Comparison of ENCODE assay signal across 33 cellular contexts in genomic region chr16:52296070-52296469, GRCh38.
"Had no signal": no experiment of that assay in that cellular context is flagged by ENCODE, and none has a peak within 500 bp of the region (broad histone marks: within the 10 kb centered on the region; RNA-seq: fewer than 3 reads in every experiment).

No MANE protein-coding gene starts in this region.

- H3K4me1 Mint-ChIP-seq: activated CD4-positive, alpha-beta memory T cell treated with anti-CD3 and anti-CD28 coated beads, Interleukin-2, amount 10 ng/mL, durations not matched to agents 7 days and 5 days; activated CD4-positive, alpha-beta T cell treated with anti-CD3 and anti-CD28 coated beads, Interleukin-2, amount 10 ng/mL, durations not matched to agents 7 days and 5 days; activated naive CD4-positive, alpha-beta T cell treated with anti-CD3 and anti-CD28 coated beads, Interleukin-2, amount 10 ng/mL, durations not matched to agents 7 days and 5 days; activated naive CD8-positive, alpha-beta T cell treated with anti-CD3 and anti-CD28 coated beads, Interleukin-2, amount 10 ng/mL, durations not matched to agents 7 days and 5 days; central memory CD8-positive, alpha-beta T cell; endodermal cell; T-helper 17 cell had no signal

- H3K4me3 Mint-ChIP-seq: activated CD4-positive, alpha-beta memory T cell treated with anti-CD3 and anti-CD28 coated beads, Interleukin-2, amount 10 ng/mL, durations not matched to agents 7 days and 5 days; activated CD4-positive, alpha-beta T cell treated with anti-CD3 and anti-CD28 coated beads, Interleukin-2, amount 10 ng/mL, durations not matched to agents 7 days and 5 days; activated naive CD4-positive, alpha-beta T cell treated with anti-CD3 and anti-CD28 coated beads, Interleukin-2, amount 10 ng/mL, durations not matched to agents 7 days and 5 days; activated naive CD8-positive, alpha-beta T cell treated with anti-CD3 and anti-CD28 coated beads, Interleukin-2, amount 10 ng/mL, durations not matched to agents 7 days and 5 days; activated T-cell treated with anti-CD3 and anti-CD28 coated beads, Interleukin-2, amount 50 U/mL, for 24 hours; activated T-cell treated with anti-CD3 and anti-CD28 coated beads, Interleukin-2, amount 50 U/mL, for 72 hours; brain; central memory CD8-positive, alpha-beta T cell; dendritic cell treated with granulocyte-macrophage colony-stimulating factor and Interleukin-4, amounts not matched to agents 40 ng/mL and 50 ng/mL, for 4 days; endodermal cell; T-helper 17 cell; T-helper 2 cell treated with Interferon-gamma antibody and Interleukin-4, amounts not matched to agents 5 μg/mL and 100 μg/mL, for 36 hours; WTC11 had no signal

- H3K9me3 Mint-ChIP-seq: activated naive CD8-positive, alpha-beta T cell treated with anti-CD3 and anti-CD28 coated beads, Interleukin-2, amount 10 ng/mL, durations not matched to agents 7 days and 5 days; dendritic cell treated with granulocyte-macrophage colony-stimulating factor and Interleukin-4, amounts not matched to agents 40 ng/mL and 50 ng/mL, for 4 days had no signal

- H3K27me3 Mint-ChIP-seq: activated CD4-positive, alpha-beta memory T cell treated with anti-CD3 and anti-CD28 coated beads, Interleukin-2, amount 10 ng/mL, durations not matched to agents 7 days and 5 days; activated CD4-positive, alpha-beta T cell treated with anti-CD3 and anti-CD28 coated beads, Interleukin-2, amount 10 ng/mL, durations not matched to agents 7 days and 5 days; activated naive CD4-positive, alpha-beta T cell treated with anti-CD3 and anti-CD28 coated beads, Interleukin-2, amount 10 ng/mL, durations not matched to agents 7 days and 5 days; activated naive CD8-positive, alpha-beta T cell treated with anti-CD3 and anti-CD28 coated beads, Interleukin-2, amount 10 ng/mL, durations not matched to agents 7 days and 5 days; activated T-cell treated with anti-CD3 and anti-CD28 coated beads, Interleukin-2, amount 50 U/mL, for 24 hours; central memory CD8-positive, alpha-beta T cell; dendritic cell treated with granulocyte-macrophage colony-stimulating factor and Interleukin-4, amounts not matched to agents 40 ng/mL and 50 ng/mL, for 4 days; T-helper 17 cell had no signal

- H3K27ac Mint-ChIP-seq: activated CD4-positive, alpha-beta memory T cell treated with anti-CD3 and anti-CD28 coated beads, Interleukin-2, amount 10 ng/mL, durations not matched to agents 7 days and 5 days; activated CD4-positive, alpha-beta T cell treated with anti-CD3 and anti-CD28 coated beads, Interleukin-2, amount 10 ng/mL, durations not matched to agents 7 days and 5 days; activated naive CD4-positive, alpha-beta T cell treated with anti-CD3 and anti-CD28 coated beads, Interleukin-2, amount 10 ng/mL, durations not matched to agents 7 days and 5 days; activated naive CD4-positive, alpha-beta T cell treated with anti-CD3 and anti-CD28 coated beads, Interleukin-2, amount 50 U/mL, for 72 hours; activated naive CD8-positive, alpha-beta T cell treated with anti-CD3 and anti-CD28 coated beads, Interleukin-2, amount 10 ng/mL, durations not matched to agents 7 days and 5 days; activated T-cell treated with anti-CD3 and anti-CD28 coated beads, Interleukin-2, amount 50 U/mL, for 24 hours; activated T-cell treated with anti-CD3 and anti-CD28 coated beads, Interleukin-2, amount 50 U/mL, for 72 hours; brain; dendritic cell treated with granulocyte-macrophage colony-stimulating factor and Interleukin-4, amounts not matched to agents 40 ng/mL and 50 ng/mL, for 4 days; endodermal cell; T-helper 17 cell; T-helper 2 cell treated with Interferon-gamma antibody and Interleukin-4, amounts not matched to agents 5 μg/mL and 100 μg/mL, for 36 hours; WTC11 had no signal

- H3K27ac ChIP-seq: ascending aorta, breast epithelium, cardiac muscle cell, coronary artery, dorsolateral prefrontal cortex, foreskin keratinocyte, gastrocnemius medialis, heart left ventricle had no signal

- DNase-seq: activated CD4-positive, alpha-beta memory T cell treated with anti-CD3 and anti-CD28 coated beads, Interleukin-2, amount 10 ng/mL, durations not matched to agents 7 days and 5 days; activated CD4-positive, alpha-beta T cell treated with anti-CD3 and anti-CD28 coated beads for 1 hour; activated CD4-positive, alpha-beta T cell treated with anti-CD3 and anti-CD28 coated beads for 4 hours; activated CD4-positive, alpha-beta T cell treated with anti-CD3 and anti-CD28 coated beads, Interleukin-2, amount 10 ng/mL, durations not matched to agents 7 days and 5 days; activated CD4-positive, alpha-beta T cell treated with anti-CD3 and anti-CD28 coated beads, Interleukin-2, amount 50 U/mL, for 4 hours; activated CD8-positive, alpha-beta memory T cell treated with anti-CD3 and anti-CD28 coated beads, Interleukin-2, amount 50 U/mL, for 48 hours; activated gamma-delta T cell; activated naive CD4-positive, alpha-beta T cell; activated naive CD4-positive, alpha-beta T cell treated with anti-CD3 and anti-CD28 coated beads, Interleukin-2, amount 10 ng/mL, durations not matched to agents 7 days and 5 days; activated naive CD8-positive, alpha-beta T cell treated with anti-CD3 and anti-CD28 coated beads, Interleukin-2, amount 10 ng/mL, durations not matched to agents 7 days and 5 days; activated T-cell treated with anti-CD3 and anti-CD28 coated beads for 4 hours; activated T-cell treated with anti-CD3 and anti-CD28 coated beads, Interleukin-2, amount 50 U/mL, for 24 hours; activated T-cell treated with anti-CD3 and anti-CD28 coated beads, Interleukin-2, amount 50 U/mL, for 72 hours; dorsolateral prefrontal cortex; effector memory CD4-positive, alpha-beta T cell; endodermal cell; foreskin keratinocyte; gastrocnemius medialis; glutamatergic neuron; heart left ventricle; T-helper 1 cell; T-helper 17 cell; T1000 had no signal

- H3K36me3 Mint-ChIP-seq: activated naive CD4-positive, alpha-beta T cell treated with anti-CD3 and anti-CD28 coated beads, Interleukin-2, amount 10 ng/mL, durations not matched to agents 7 days and 5 days; activated naive CD8-positive, alpha-beta T cell treated with anti-CD3 and anti-CD28 coated beads, Interleukin-2, amount 10 ng/mL, durations not matched to agents 7 days and 5 days; brain had no signal
